15 cellular contexts compared by ENCODE assay signal in the genomic region with DNA sequence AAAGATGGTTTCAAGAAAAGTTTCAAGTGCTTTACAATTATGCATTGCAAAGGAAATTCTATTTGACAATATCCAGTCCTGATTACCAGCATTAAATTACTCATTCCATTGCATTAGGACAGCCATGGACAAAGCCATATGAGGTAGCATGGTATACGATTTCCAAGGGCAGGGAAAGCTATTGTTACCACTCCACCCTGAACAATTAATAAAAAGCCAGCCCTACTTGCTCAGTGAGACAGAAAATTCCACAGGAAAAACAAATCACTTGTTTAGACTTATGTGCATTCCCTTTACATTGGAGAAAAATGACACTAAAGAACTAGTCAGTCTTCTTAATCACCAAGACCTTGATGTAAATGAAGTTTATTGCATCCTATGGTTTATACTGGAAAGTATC. TPM values are rescaled to one million over a fixed set of nuclear protein-coding genes. Genes with fewer than 3 reads are reported as not detected.
DNase-seq lines count a peak whose midpoint lies in the region; ATAC-seq, FAIRE-seq and TF ChIP-seq lines count a peak whose summit lies in the region.
"Had no signal": no experiment of that assay in that cellular context is flagged by ENCODE, and none has a peak within 500 bp of the region (broad histone marks: within the 10 kb centered on the region; RNA-seq: fewer than 3 reads in every experiment).

No MANE protein-coding gene starts in this region.

- no peaks in the 10 kb centered on the region for H3K27me3 ChIP-seq in left ventricle myocardium inferior (ENCODE audit: low read depth)
- no peaks in the 10 kb centered on the region for H3K27me3 ChIP-seq in adipocyte (replicated peaks; ENCODE audit: control insufficient read depth, insufficient read depth, low read length)
- no peaks in the 10 kb centered on the region for H3K27me3 ChIP-seq in upper lobe of left lung
- no peaks in the 10 kb centered on the region for H3K27me3 ChIP-seq in colonic mucosa

- peaks cover 48% of the 10 kb centered on the region for H3K36me3 ChIP-seq in left ventricle myocardium inferior
- peaks cover 29% of the 10 kb centered on the region for H3K36me3 ChIP-seq in adipocyte (ENCODE audit: control insufficient read depth, insufficient read depth, low read length, severe bottlenecking)
- H3K36me3 ChIP-seq in upper lobe of left lung: no peaks in the 10 kb centered on the region
- no peaks in the 10 kb centered on the region for H3K36me3 ChIP-seq in colonic mucosa

- ATAC-seq in Right ventricle myocardium inferior: no peak
- no peak for ATAC-seq in upper lobe of left lung (ENCODE audit: low FRiP score in 2 of 2)
- ATAC-seq: A549, Panc1 had no signal

- no peak for DNase-seq in left ventricle myocardium inferior
- DNase-seq in Right ventricle myocardium inferior (ENCODE audit: missing footprints): no peak
- DNase-seq in adipocyte (ENCODE audit: low read depth): no peak
- DNase-seq in left kidney (ENCODE audit: low read depth, low spot score): peak; percentile 12
- no peak for DNase-seq in urothelium cell line (ENCODE audit: low spot score)
- no peak for DNase-seq in NCI-H526 treated with DMSO at 0.1 percent for 48 hours (lab: John Stamatoyannopoulos, UW)
- no peak for DNase-seq in upper lobe of left lung
- no peak for DNase-seq in colonic mucosa
- DNase-seq: DMS53, NCI-H1436 treated with DMSO at 0.1 percent for 48 hours, NCI-H345, Right ventricle myocardium superior had no signal

- TF ChIP-seq POLR2A in upper lobe of left lung (IDR thresholded peaks at IDR 0.05): no peak

- TF ChIP-seq CTCF in left ventricle myocardium inferior (IDR thresholded peaks at IDR 0.05; ENCODE audit: borderline replicate concordance) (no peak), upper lobe of left lung (IDR thresholded peaks at IDR 0.05) (no peak), colonic mucosa (IDR thresholded peaks at IDR 0.05) (no peak)

- H3K4me1 ChIP-seq in left ventricle myocardium inferior: peaks cover 88% of the 10 kb centered on the region
- H3K4me1 ChIP-seq in adipocyte (ENCODE audit: control insufficient read depth, insufficient read depth, low read length): peaks cover 22% of the 10 kb centered on the region
- H3K4me1 ChIP-seq in upper lobe of left lung: peaks cover 7 to 23% (median 16%) of the 10 kb centered on the region in 4 donors
- no peaks in the 10 kb centered on the region for H3K4me1 ChIP-seq in colonic mucosa
- H3K4me1 ChIP-seq: A549 had no signal

- intact Hi-C loops in left ventricle myocardium inferior (cut with micrococcal nuclease) (no loop called here), Right ventricle myocardium inferior (cut with DNase I) (no loop called here), colonic mucosa (cut with DNase I) (no loop called here)

- FAIRE-seq in urothelium cell line (lab: Jason Lieb, UNC): peak; percentile 5
- FAIRE-seq: A549, H54 had no signal

- TF ChIP-seq EP300 in upper lobe of left lung (IDR thresholded peaks at IDR 0.05): no peak

- H3K27ac ChIP-seq in left ventricle myocardium inferior (replicated peaks): peak overlapping the region; percentile 85
- H3K27ac ChIP-seq in upper lobe of left lung: peak overlapping the region in 1 of 4 donors; percentile 7
- no peak overlapping the region for H3K27ac ChIP-seq in colonic mucosa
- H3K27ac ChIP-seq: A549 had no signal

- H3K9me3 ChIP-seq in left ventricle myocardium inferior (replicated peaks) (no peaks in the 10 kb centered on the region), adipocyte (ENCODE audit: control insufficient read depth, low read length) (peaks cover 9% of the 10 kb centered on the region), upper lobe of left lung (no peaks in the 10 kb centered on the region), colonic mucosa (no peaks in the 10 kb centered on the region)

- peak overlapping the region; percentile 87 for H3K9ac ChIP-seq in adipocyte (ENCODE audit: low read length)
- H3K9ac ChIP-seq in colonic mucosa (ENCODE audit: low read depth in 2 of 2, low read length in 2 of 2): no peak overlapping the region

- 76 to 85% methylated on average over 1 of the region's 1 CpG for WGBS in upper lobe of left lung, 2 donors

- H3K4me3 ChIP-seq in left ventricle myocardium inferior (peak overlapping the region; percentile 63), adipocyte (ENCODE audit: low read length) (peak overlapping the region; percentile 81), upper lobe of left lung (no peak overlapping the region), colonic mucosa (no peak overlapping the region)
- H3K4me3 ChIP-seq: A549 had no signal

RNA-seq across cellular contexts. Expression of a gene that starts 5.6 kb away (rescaled TPM):
- 1,018 TPM for total RNA-seq in left ventricle myocardium inferior
- 1,230 TPM for total RNA-seq in Right ventricle myocardium inferior
- 100 to 1,000 TPM in 5 of 6 donors, 10 to 100 TPM in 1; 92.9 to 157 (median 111) TPM for total RNA-seq in upper lobe of left lung
- 10 to 100 TPM in 1 of 2 donors, 1 to 10 TPM in 1; 8.7 to 26.5 TPM for total RNA-seq in colonic mucosa

Comparison
In these comparisons a context has a peak if more than half of its experiments do, and no peak if none do; other contexts are left out.
1. H3K4me3 ChIP-seq: peak in left ventricle myocardium inferior (single experiment) and adipocyte (single experiment); none in upper lobe of left lung (0 of 4) and colonic mucosa (single experiment).